ENCODE assay signal across 10 cellular contexts in genomic region chr5:170503970-170504525, GRCh38. TPM values are rescaled to one million over a fixed set of nuclear protein-coding genes. Genes with fewer than 3 reads are reported as not detected.
DNase-seq lines count a peak whose midpoint lies in the region; ATAC-seq and TF ChIP-seq lines count a peak whose summit lies in the region.
"Had no signal": no experiment of that assay in that cellular context is flagged by ENCODE, and none has a peak within 500 bp of the region (broad histone marks: within the 10 kb centered on the region; RNA-seq: fewer than 3 reads in every experiment).

Gene KCNIP1, plus strand, starts transcription at chr5:170504020.

- peaks cover 8% of the 10 kb centered on the region for H3K4me1 ChIP-seq in HAP-1
- H3K4me1 ChIP-seq in gastrocnemius medialis, result no peaks in the 10 kb centered on the region

- H3K36me3 ChIP-seq in HAP-1 (replicated peaks) (no peaks in the 10 kb centered on the region), gastrocnemius medialis (no peaks in the 10 kb centered on the region)
- H3K36me3 ChIP-seq: ovary had no signal

- H3K27me3 ChIP-seq in HAP-1 (ENCODE audit: low read depth) (no peaks in the 10 kb centered on the region), gastrocnemius medialis (peaks cover 5 to 10% (median 7%) of the 10 kb centered on the region in 3 donors)
- H3K27me3 ChIP-seq: ovary had no signal

- in situ Hi-C loops in HAP-1 (cut with MboI; ENCODE audit: low sequenced_read_pairs), result no loop called here
- in situ Hi-C loops in gastrocnemius medialis (cut with MboI; ENCODE audit: low sequenced_read_pairs in 4 of 4), result no loop called here

- ATAC-seq in gastrocnemius medialis, result no peak
- ATAC-seq in HG03460 (IDR thresholded peaks at IDR 0.05; ENCODE audit: unreplicated experiment), result no peak
- no peak for ATAC-seq in HG03378 (IDR thresholded peaks at IDR 0.05; ENCODE audit: unreplicated experiment)
- no peak for ATAC-seq in GM18870 (IDR thresholded peaks at IDR 0.05; ENCODE audit: unreplicated experiment)

- no peak within 1 kb of the TSS for H3K27ac ChIP-seq in gastrocnemius medialis
- H3K27ac ChIP-seq: ovary had no signal

- H3K9me3 ChIP-seq in HAP-1, result no peaks in the 10 kb centered on the region
- no peaks in the 10 kb centered on the region for H3K9me3 ChIP-seq in gastrocnemius medialis
- H3K9me3 ChIP-seq: ovary had no signal

- DNase-seq in HAP-1 (ENCODE audit: low spot score in 2 of 2) (peak; percentile 12 to 65), amygdala (lab: John Stamatoyannopoulos, UW) (peak in 41 of 56 donors; percentile 12 to 70 (median 41)), gastrocnemius medialis (no peak), SIG-M5 treated with dmso at 0.1 percent for 504 hours (lab: John Stamatoyannopoulos, UW; ENCODE audit: unreplicated experiment) (no peak)
- DNase-seq: SW 1271 had no signal

- H3K4me3 ChIP-seq in HAP-1 (peak within 1 kb of the TSS; percentile 24), iPS-11a (ENCODE audit: low read depth, low read length) (peak within 1 kb of the TSS; percentile 29), gastrocnemius medialis (peak within 1 kb of the TSS in 3 of 4 donors; percentile 10 to 35 (median 34))
- H3K4me3 ChIP-seq: ovary had no signal

- intact Hi-C loops in gastrocnemius medialis (cut with DNase I; ENCODE audit: low total_unique reads), result no loop called here

- TF ChIP-seq CTCF in gastrocnemius medialis (IDR thresholded peaks at IDR 0.05 in 4 of 5, conservative IDR thresholded peaks at IDR 0.05 in 1 of 5), result no peak

- TF ChIP-seq POLR2A in gastrocnemius medialis (IDR thresholded peaks at IDR 0.05), result no peak

RNA-seq across cellular contexts. Expression of gene KCNIP1, which starts in this region (rescaled TPM):
- not detected for total RNA-seq in gastrocnemius medialis

Comparison
In these comparisons a context has a peak if more than half of its experiments do, and no peak if none do; other contexts are left out.
1. DNase-seq: peak in HAP-1 (2 of 2) and amygdala (41 of 56); none in gastrocnemius medialis (0 of 2) and SIG-M5 treated with dmso at 0.1 percent for 504 hours (single experiment).
2. Peak in every context shown above with its lines, with median percentiles within 50 percentile points of each other: H3K4me3 ChIP-seq.